8 cellular contexts compared by ENCODE assay signal in genomic region chr1:93079685-93080141, GRCh38. TPM values are rescaled to one million over a fixed set of nuclear protein-coding genes. Genes with fewer than 3 reads are reported as not detected.
A peak's percentile ranks its signal among the peaks of the same experiment; 100 is the strongest.
DNase-seq lines count a peak whose midpoint lies in the region; ATAC-seq, FAIRE-seq and TF ChIP-seq lines count a peak whose summit lies in the region.

No MANE protein-coding gene starts in this region.

- H4K20me1 ChIP-seq in DOHH2 (ENCODE audit: control insufficient read depth, insufficient read depth, low read depth, low read length): peaks cover 32% of the 10 kb centered on the region

- no peak for ATAC-seq in GM21381 (IDR thresholded peaks at IDR 0.05; ENCODE audit: unreplicated experiment)

- TF ChIP-seq CTCF in DOHH2 (IDR thresholded peaks at IDR 0.05; ENCODE audit: low read depth, low read length, poor library complexity, severe bottlenecking): no peak

- H3K9me2 ChIP-seq in DOHH2 (replicated peaks; ENCODE audit: control insufficient read depth, low read length): no peaks in the 10 kb centered on the region

- peak overlapping the region; percentile 90 for H3K4me2 ChIP-seq in DOHH2 (ENCODE audit: low read length)

- peaks cover 65% of the 10 kb centered on the region for H3K79me2 ChIP-seq in DOHH2 (ENCODE audit: control insufficient read depth, low read length)

- H3K27me3 ChIP-seq in DOHH2 (ENCODE audit: control insufficient read depth, low read length): no peaks in the 10 kb centered on the region
- H3K27me3 ChIP-seq in endocrine pancreas (ENCODE audit: control insufficient read depth, insufficient read depth, low read length): no peaks in the 10 kb centered on the region

- peaks cover 54% of the 10 kb centered on the region for H3K36me3 ChIP-seq in DOHH2 (ENCODE audit: control insufficient read depth, low read length)
- H3K36me3 ChIP-seq in KOPT-K1 (ENCODE audit: insufficient read depth, low read length): peaks cover 33% of the 10 kb centered on the region
- H3K36me3 ChIP-seq in endocrine pancreas (ENCODE audit: control insufficient read depth, insufficient read depth, low read length): no peaks in the 10 kb centered on the region
- peaks cover 27% of the 10 kb centered on the region for H3K36me3 ChIP-seq in mesodermal cell (ENCODE audit: control insufficient read depth, insufficient read depth, low read length)

- H3K9me3 ChIP-seq in DOHH2 (ENCODE audit: control insufficient read depth, insufficient read depth, low read length) (no peaks in the 10 kb centered on the region; the same call in 1 of the 2 replicates), KOPT-K1 (ENCODE audit: insufficient read depth, low read length, poor library complexity, severe bottlenecking) (peaks cover 18% of the 10 kb centered on the region), endocrine pancreas (ENCODE audit: control insufficient read depth, low read length) (peaks cover 4% of the 10 kb centered on the region), mesodermal cell (ENCODE audit: control insufficient read depth, low read length) (peaks cover 14% of the 10 kb centered on the region)

- H3K4me1 ChIP-seq in DOHH2 (ENCODE audit: control insufficient read depth, low read length): peaks cover 44% of the 10 kb centered on the region
- peaks cover 16% of the 10 kb centered on the region for H3K4me1 ChIP-seq in endocrine pancreas (ENCODE audit: control insufficient read depth, insufficient read depth, low read length)
- no peaks in the 10 kb centered on the region for H3K4me1 ChIP-seq in mesodermal cell (ENCODE audit: control insufficient read depth, insufficient read depth, low read length, poor library complexity, severe bottlenecking)

- 0% methylated on average over 7 to 12 of the region's 13 CpGs for WGBS in mesodermal cell (ENCODE audit: insufficient coverage in 2 of 2), 2 experiments

- peaks cover 14% of the 10 kb centered on the region for H3F3A ChIP-seq in DOHH2 (ENCODE audit: control insufficient read depth, insufficient read depth)

- H3K27ac ChIP-seq in DOHH2 (ENCODE audit: low read depth, low read length): peak overlapping the region; percentile 89
- H3K27ac ChIP-seq in KOPT-K1 (ENCODE audit: low read depth, low read length, poor library complexity, severe bottlenecking): peak overlapping the region; percentile 98
- peak overlapping the region; percentile 97 for H3K27ac ChIP-seq in mesodermal cell (ENCODE audit: low read depth, low read length, severe bottlenecking)
- H3K27ac ChIP-seq in substantia nigra (ENCODE audit: low read depth, low read length, poor library complexity, severe bottlenecking): peak overlapping the region; percentile 84

- peak overlapping the region; percentile 91 for H3K9ac ChIP-seq in endocrine pancreas (ENCODE audit: control insufficient read depth, insufficient read depth, low read length)

- peak; percentile 37 for DNase-seq in activated CD4-positive, alpha-beta T cell treated with anti-CD3 and anti-CD28 coated beads for 48 hours
- peak in 23 of 49 donors; percentile 1 to 56 (median 8) for DNase-seq in substantia nigra (lab: John Stamatoyannopoulos, UW)
- DNase-seq in RCC 7860 (ENCODE audit: low spot score): no peak

- H3K4me3 ChIP-seq in DOHH2 (ENCODE audit: low read length) (peak overlapping the region; percentile 84), endocrine pancreas (ENCODE audit: control insufficient read depth, insufficient read depth, low read length) (peak overlapping the region; percentile 97), mesodermal cell (ENCODE audit: extremely low read depth, insufficient read depth, low read length, poor library complexity, severe bottlenecking) (peak overlapping the region; percentile 98)

- FAIRE-seq in RCC 7860 (lab: Jason Lieb, UNC): no peak

RNA-seq across cellular contexts. Expression of gene MTF2, which starts 0.6 kb away (rescaled TPM):
- polyA plus RNA-seq in mesodermal cell (2013, experiment 1 of 2): 46.1 TPM
- polyA plus RNA-seq in mesodermal cell (2013, experiment 2 of 2): 51.7 TPM
